ENCODE assay signal across 23 cellular contexts in genomic region chr11:34416088-34416487, GRCh38.
"Had no signal": no experiment of that assay in that cellular context is flagged by ENCODE, and none has a peak within 500 bp of the region (broad histone marks: within the 10 kb centered on the region; RNA-seq: fewer than 3 reads in every experiment).

No MANE protein-coding gene starts in this region.

- H3K36me3 Mint-ChIP-seq: neural progenitor cell had no signal

- H3K27ac Mint-ChIP-seq: immature natural killer cell; natural killer cell treated with Interleukin-12 subunit alpha and Interleukin-12 subunit beta and Interleukin-15 and Interleukin-18, amount 100 ng/mL, for 72 hours; neural progenitor cell had no signal

- H3K9ac ChIP-seq: neural progenitor cell had no signal

- H3K4me1 ChIP-seq: esophagus muscularis mucosa, left ventricle myocardium inferior, neural progenitor cell, prostate gland, sigmoid colon, tibial artery, uterus had no signal

- DNase-seq: effector memory CD4-positive, alpha-beta T cell; foreskin keratinocyte; immature natural killer cell; left ventricle myocardium inferior; mesenchymal stem cell; midbrain; occipital lobe; pancreas; retina; sigmoid colon; small intestine; stimulated activated CD4-positive, alpha-beta T cell treated with anti-CD3 and anti-CD28 coated beads, Interleukin-12 subunit alpha, Interleukin-12 subunit beta, amount 100 ng/mL, for 4 hours; stimulated activated naive CD8-positive, alpha-beta T cell treated with anti-CD3 and anti-CD28 coated beads, Interleukin-15, Interleukin-2, amounts not matched to agents 100 U/mL and 50 U/mL, for 24 hours; tibial artery; upper lobe of left lung had no signal

- H3K4me3 Mint-ChIP-seq: immature natural killer cell; natural killer cell treated with Interleukin-12 subunit alpha and Interleukin-12 subunit beta and Interleukin-15 and Interleukin-18, amount 100 ng/mL, for 72 hours; neural progenitor cell had no signal

- H3K4me1 Mint-ChIP-seq: immature natural killer cell, neural progenitor cell had no signal

- H3K4me3 ChIP-seq: esophagus muscularis mucosa, left ventricle myocardium inferior, lung, neural progenitor cell, pancreas, prostate gland, sigmoid colon, tibial artery, upper lobe of left lung, uterus had no signal

- H3K9me3 ChIP-seq: pancreas, prostate gland, uterus had no signal

- FAIRE-seq: keratinocyte, pancreas, small intestine had no signal

- H2AFZ ChIP-seq: neural progenitor cell had no signal

- H3K27me3 ChIP-seq: esophagus muscularis mucosa, foreskin keratinocyte, neural progenitor cell, pancreas, sigmoid colon, tibial artery, upper lobe of left lung, uterus had no signal

- H3K4me2 ChIP-seq: neural progenitor cell had no signal

- H3K36me3 ChIP-seq: esophagus muscularis mucosa, left ventricle myocardium inferior, neural progenitor cell, pancreas, prostate gland, sigmoid colon, tibial artery, upper lobe of left lung, uterus had no signal

- ATAC-seq: foreskin keratinocyte; natural killer cell treated with Interleukin-12 subunit alpha and Interleukin-12 subunit beta and Interleukin-15 and Interleukin-18, amount 100 ng/mL, for 72 hours; stimulated activated naive CD8-positive, alpha-beta T cell treated with anti-CD3 and anti-CD28 coated beads, Interleukin-15, Interleukin-2, amounts not matched to agents 100 U/mL and 50 U/mL, for 24 hours had no signal

- H3K27ac ChIP-seq: epithelial cell of prostate, esophagus muscularis mucosa, foreskin keratinocyte, left ventricle myocardium inferior, neural progenitor cell, pancreas, prostate gland, sigmoid colon, tibial artery, uterus had no signal
